24 cellular contexts compared by ENCODE assay signal in genomic region chr9:81683214-81683613, GRCh38. TPM values are rescaled to one million over a fixed set of nuclear protein-coding genes. Genes with fewer than 3 reads are reported as not detected.
DNase-seq lines count a peak whose midpoint lies in the region; ATAC-seq, FAIRE-seq and TF ChIP-seq lines count a peak whose summit lies in the region.
"Had no signal": no experiment of that assay in that cellular context is flagged by ENCODE, and none has a peak within 500 bp of the region (broad histone marks: within the 10 kb centered on the region; RNA-seq: fewer than 3 reads in every experiment).

No MANE protein-coding gene starts in this region.

- no peak overlapping the region for H2AFZ ChIP-seq in trophoblast cell (ENCODE audit: insufficient read depth, low read length, poor library complexity)

- no peak for ATAC-seq in A549
- no peak for ATAC-seq in HG02840 (IDR thresholded peaks at IDR 0.05; ENCODE audit: low FRiP score, unreplicated experiment)
- no peak for ATAC-seq in HG03139 (IDR thresholded peaks at IDR 0.05; ENCODE audit: unreplicated experiment)
- ATAC-seq: CD8-positive, alpha-beta T cell; natural killer cell treated with Interleukin-12 subunit alpha and Interleukin-12 subunit beta and Interleukin-15 and Interleukin-18, amount 100 ng/mL, for 72 hours had no signal

- H3K4me3 ChIP-seq in A549 (no peak overlapping the region), coronary artery (peak overlapping the region; percentile 43), trophoblast cell (ENCODE audit: low read depth, low read length) (no peak overlapping the region)
- H3K4me3 ChIP-seq in CD4-positive, alpha-beta memory T cell (ENCODE audit: low read length in 2 of 2), result no peak overlapping the region

- no peak overlapping the region for H3K18ac ChIP-seq in trophoblast cell (ENCODE audit: low read length)

- H3K36me3 Mint-ChIP-seq in CD4-positive, alpha-beta memory T cell, result no peaks in the 10 kb centered on the region
- H3K36me3 Mint-ChIP-seq: activated naive CD4-positive, alpha-beta T cell treated with anti-CD3 and anti-CD28 coated beads, Interleukin-2, amount 10 ng/mL, durations not matched to agents 7 days and 5 days; CD8-positive, alpha-beta T cell had no signal

- peaks cover 7 to 19% of the 10 kb centered on the region in 2 experiments for H3K36me3 ChIP-seq in trophoblast cell (ENCODE audit: control insufficient read depth in 1 of 2, insufficient read depth in 2 of 2, low read length in 2 of 2)
- H3K36me3 ChIP-seq in CD4-positive, alpha-beta memory T cell (ENCODE audit: insufficient read depth, low read length), result no peaks in the 10 kb centered on the region

- CTCF ChIA-PET in A549 (lab: Yijun Ruan, JAX), result interaction anchor here (0.6 to 1.6 kb wide), 3 partner anchors 9 to 1244 kb away, joined by 3 to 4 read pairs (median 4); no protein-coding TSS in a partner anchor
- CTCF ChIA-PET in CD4-positive, alpha-beta memory T cell (lab: Charles Lee; ENCODE audit: partially characterized antibody), result no interaction called here

- H2BK12ac ChIP-seq in trophoblast cell (ENCODE audit: low read length), result no peak overlapping the region

- no peak overlapping the region for H2BK120ac ChIP-seq in trophoblast cell (ENCODE audit: insufficient read depth, low read length, poor library complexity)

- peak overlapping the region; percentile 59 for H3K4ac ChIP-seq in trophoblast cell (ENCODE audit: low read depth, low read length)

- intact Hi-C loops in CD4-positive, alpha-beta memory T cell (cut with micrococcal nuclease), result no loop called here

- H3K4me3 Mint-ChIP-seq in CD4-positive, alpha-beta memory T cell, result no peak overlapping the region
- H3K4me3 Mint-ChIP-seq: activated naive CD4-positive, alpha-beta T cell treated with anti-CD3 and anti-CD28 coated beads, Interleukin-2, amount 10 ng/mL, durations not matched to agents 7 days and 5 days; CD8-positive, alpha-beta T cell; natural killer cell treated with Interleukin-12 subunit alpha and Interleukin-12 subunit beta and Interleukin-15 and Interleukin-18, amount 100 ng/mL, for 72 hours; stimulated activated naive CD8-positive, alpha-beta T cell treated with anti-CD3 and anti-CD28 coated beads, Interleukin-15, amount 100 ng/mL, for 72 hours had no signal

- H2AK5ac ChIP-seq in trophoblast cell (ENCODE audit: low read length), result no peak overlapping the region

- H3K4me2 ChIP-seq in A549 (peak overlapping the region; percentile 88), trophoblast cell (ENCODE audit: low read length) (no peak overlapping the region)

- FAIRE-seq in A549 (lab: Jason Lieb, UNC), result no peak
- FAIRE-seq: frontal cortex, urothelium cell line had no signal

- no peak overlapping the region for H4K91ac ChIP-seq in trophoblast cell (ENCODE audit: low read depth, low read length)

- H3K9me3 ChIP-seq in A549 (no peaks in the 10 kb centered on the region), trophoblast cell (ENCODE audit: insufficient read depth, low read depth, low read length) (no peaks in the 10 kb centered on the region)
- no peaks in the 10 kb centered on the region for H3K9me3 ChIP-seq in CD4-positive, alpha-beta memory T cell (ENCODE audit: control insufficient read depth in 1 of 2, low read length in 2 of 2)

- H3K27me3 ChIP-seq in trophoblast cell (ENCODE audit: insufficient read depth, low read length), result no peaks in the 10 kb centered on the region
- H3K27me3 ChIP-seq in CD4-positive, alpha-beta memory T cell (ENCODE audit: insufficient read depth, low read length), result no peaks in the 10 kb centered on the region

- peaks cover 14% of the 10 kb centered on the region for H3K79me2 ChIP-seq in trophoblast cell (ENCODE audit: control insufficient read depth, insufficient read depth, low read length, poor library complexity)

- no peak overlapping the region for H3K27ac ChIP-seq in A549
- H3K27ac ChIP-seq in coronary artery, result no peak overlapping the region
- H3K27ac ChIP-seq in trophoblast cell (ENCODE audit: low read depth, low read length), result no peak overlapping the region
- no peak overlapping the region for H3K27ac ChIP-seq in CD4-positive, alpha-beta memory T cell (ENCODE audit: low read depth, low read length)
- H3K27ac ChIP-seq: RWPE1, skin epidermis had no signal

- H3K23ac ChIP-seq in trophoblast cell (ENCODE audit: low read length), result no peak overlapping the region

- no peak for TF ChIP-seq EP300 in A549 (IDR thresholded peaks at IDR 0.05)

- H3K9ac ChIP-seq in trophoblast cell (ENCODE audit: low read length), result no peak overlapping the region

- peaks cover 54% of the 10 kb centered on the region for H3K4me1 ChIP-seq in A549
- no peaks in the 10 kb centered on the region for H3K4me1 ChIP-seq in trophoblast cell (ENCODE audit: control insufficient read depth in 1 of 2, insufficient read depth in 2 of 2, low read length in 2 of 2)
- peaks cover 10% of the 10 kb centered on the region for H3K4me1 ChIP-seq in CD4-positive, alpha-beta memory T cell (ENCODE audit: insufficient read depth, low read length)

- DNase-seq in A549 (ENCODE audit: low read depth in 1 of 2, low spot score in 1 of 2) (no peak), NCI-H1417 treated with DMSO at 0.1 percent for 48 hours (lab: John Stamatoyannopoulos, UW) (peak; percentile 67), coronary artery (ENCODE audit: low spot score) (no peak), trophoblast cell (no peak)
- no peak for DNase-seq in activated naive CD4-positive, alpha-beta T cell treated with anti-CD3 and anti-CD28 coated beads, Interleukin-2, amount 50 U/mL, for 16 hours
- no peak for DNase-seq in CD4-positive, alpha-beta memory T cell
- DNase-seq: activated CD4-positive, CD25-positive, alpha-beta regulatory T cell treated with anti-CD3 and anti-CD28 coated beads, Interleukin-2, amount 50 U/mL, for 72 hours; activated CD8-positive, alpha-beta memory T cell treated with anti-CD3 and anti-CD28 coated beads for 24 hours; activated naive CD4-positive, alpha-beta T cell treated with anti-CD3 and anti-CD28 coated beads, Interleukin-2, amount 10 ng/mL, durations not matched to agents 7 days and 5 days; activated T-cell treated with anti-CD3 and anti-CD28 coated beads, Interleukin-2, amount 50 U/mL, for 48 hours; CD8-positive, alpha-beta T cell; cortex of kidney; DMS79; NCI-H1105 treated with DMSO at 0.1 percent for 48 hours; NCI-H345; stimulated activated CD4-positive, alpha-beta T cell treated with anti-CD3 and anti-CD28 coated beads, Interleukin-4, amount 100 ng/mL, for 1 hour; stimulated activated naive CD8-positive, alpha-beta T cell treated with anti-CD3 and anti-CD28 coated beads, Interleukin-15, amount 100 ng/mL, for 72 hours had no signal

- WGBS in A549 (ENCODE audit: missing lambda C conversion rate), result 92% methylated on average over 3 of the region's 3 CpGs
- no CpG with 5 or more reads among the region's 3 CpGs for WGBS in trophoblast cell (ENCODE audit: extremely low coverage, insufficient coverage, insufficient read length)

- POLR2A ChIA-PET in A549 (lab: Yijun Ruan, JAX), result no interaction called here
- POLR2A ChIA-PET in CD4-positive, alpha-beta memory T cell (lab: Charles Lee; ENCODE audit: partially characterized antibody), result no interaction called here

- H3K79me1 ChIP-seq in trophoblast cell (ENCODE audit: low read length), result peaks cover 16% of the 10 kb centered on the region

- TF ChIP-seq POLR2A in A549 (IDR thresholded peaks at IDR 0.05; ENCODE audit: low read length), result no peak

- H3K27ac Mint-ChIP-seq in CD4-positive, alpha-beta memory T cell, result no peak overlapping the region
- H3K27ac Mint-ChIP-seq: activated naive CD4-positive, alpha-beta T cell treated with anti-CD3 and anti-CD28 coated beads, Interleukin-2, amount 10 ng/mL, durations not matched to agents 7 days and 5 days; CD8-positive, alpha-beta T cell; natural killer cell treated with Interleukin-12 subunit alpha and Interleukin-12 subunit beta and Interleukin-15 and Interleukin-18, amount 100 ng/mL, for 72 hours; stimulated activated naive CD8-positive, alpha-beta T cell treated with anti-CD3 and anti-CD28 coated beads, Interleukin-15, amount 100 ng/mL, for 72 hours had no signal

- H4K12ac ChIP-seq in trophoblast cell (ENCODE audit: low read depth, low read length), result no peak overlapping the region

- H3K4me1 Mint-ChIP-seq in CD4-positive, alpha-beta memory T cell, result peaks cover 6 to 14% (median 11%) of the 10 kb centered on the region in 4 donors

- H3K27me3 Mint-ChIP-seq in CD4-positive, alpha-beta memory T cell, result peaks cover 3 to 9% of the 10 kb centered on the region in 2 donors
- H3K27me3 Mint-ChIP-seq: activated naive CD4-positive, alpha-beta T cell treated with anti-CD3 and anti-CD28 coated beads, Interleukin-2, amount 10 ng/mL, durations not matched to agents 7 days and 5 days had no signal

- no peak for TF ChIP-seq RAD21 in A549 (conservative IDR thresholded peaks at IDR 0.05 in 1 of 2, IDR thresholded peaks at IDR 0.05 in 1 of 2)

- H4K8ac ChIP-seq in trophoblast cell (ENCODE audit: low read depth, low read length), result no peak overlapping the region

- H2BK5ac ChIP-seq in trophoblast cell (ENCODE audit: low read depth, low read length, poor library complexity), result no peak overlapping the region

- peaks cover 0 to 2% (median 0%) of the 10 kb centered on the region in 8 donors for H3K9me3 Mint-ChIP-seq in CD4-positive, alpha-beta memory T cell
- H3K9me3 Mint-ChIP-seq: activated naive CD4-positive, alpha-beta T cell treated with anti-CD3 and anti-CD28 coated beads, Interleukin-2, amount 10 ng/mL, durations not matched to agents 7 days and 5 days; CD8-positive, alpha-beta T cell; natural killer cell treated with Interleukin-12 subunit alpha and Interleukin-12 subunit beta and Interleukin-15 and Interleukin-18, amount 100 ng/mL, for 72 hours; stimulated activated naive CD8-positive, alpha-beta T cell treated with anti-CD3 and anti-CD28 coated beads, Interleukin-15, amount 100 ng/mL, for 72 hours had no signal

- H3K14ac ChIP-seq in trophoblast cell (ENCODE audit: low read length), result no peak overlapping the region

- TF ChIP-seq CTCF in A549 (IDR thresholded peaks at IDR 0.05), result no peak
- TF ChIP-seq CTCF in coronary artery (IDR thresholded peaks at IDR 0.05), result no peak

TF ChIP-seq in A549, 52 proteins besides CTCF, POLR2A, EP300 and RAD21:
- TF ChIP-seq NFE2L2 (conservative IDR thresholded peaks at IDR 0.05; ENCODE audit: low read length) (no peak), SREBF2 (IDR thresholded peaks at IDR 0.05) (no peak)

RNA-seq across cellular contexts. Expression of gene TLE1, which starts 6.1 kb away (rescaled TPM):
- 100 and 117 TPM in 2 replicates for polyA plus RNA-seq in A549 (2011; rRNA removed)
- polyA plus RNA-seq in A549 (2012; cell fraction: cytosol; rRNA removed), result 76.4 and 99.5 TPM in 2 replicates
- polyA plus RNA-seq in A549 (2012; cell fraction: nucleus; rRNA removed), result 116 and 118 TPM in 2 replicates
- 45.8 to 53.4 TPM (median 51.7 TPM) in 3 replicates for polyA plus RNA-seq in A549 (2017; fragmentation: RNase III; extraction: RNeasy Plus Mini Kit Qiagen cat#74134 plus additional on column Dnase treatment)
- polyA minus RNA-seq in A549 (2011; rRNA and poly(A)+ RNA removed), result 100 and 117 TPM in 2 replicates
- 62.1 and 62.2 TPM in 2 replicates for polyA plus RNA-seq in trophoblast cell (2013)
- total RNA-seq in CD4-positive, alpha-beta memory T cell, result under 1 TPM; 0.49 to 0.89 TPM
- polyA plus RNA-seq in CD4-positive, alpha-beta memory T cell, result 1 to 10 TPM; 2.3 to 3.8 TPM

Comparison
In these comparisons a context has a peak if more than half of its experiments do, and no peak if none do; other contexts are left out.
1. RNA of gene TLE1, which starts 6.1 kb away (polyA plus RNA-seq): 45.8 to 118 TPM in A549; 2.3 to 3.8 TPM in CD4-positive, alpha-beta memory T cell; every median in the first group is over 4 times any median in the second.